ENCODE assay signal across 9 cellular contexts in genomic region chr14:105089746-105090492, GRCh38. TPM values are rescaled to one million over a fixed set of nuclear protein-coding genes. Genes with fewer than 3 reads are reported as not detected.
A peak's percentile ranks its signal among the peaks of the same experiment; 100 is the strongest.
DNase-seq lines count a peak whose midpoint lies in the region; ATAC-seq, FAIRE-seq and TF ChIP-seq lines count a peak whose summit lies in the region.
"Had no signal": no experiment of that assay in that cellular context is flagged by ENCODE, and none has a peak within 500 bp of the region (broad histone marks: within the 10 kb centered on the region; RNA-seq: fewer than 3 reads in every experiment).

No MANE protein-coding gene starts in this region.

- TF ChIP-seq CTCF in C4-2B (conservative IDR thresholded peaks at IDR 0.05) = 0 out of 2 replicates have a peak, but pooled peaks have one; percentile 24
- TF ChIP-seq CTCF in gastroesophageal sphincter (IDR thresholded peaks at IDR 0.05) = no peak
- TF ChIP-seq CTCF in sigmoid colon (IDR thresholded peaks at IDR 0.05) = no peak
- no peak for TF ChIP-seq CTCF in GM13976 (IDR thresholded peaks at IDR 0.05; ENCODE audit: borderline replicate concordance, control extremely low read depth, extremely low read depth, insufficient read depth, missing control alignments)

- TF ChIP-seq POLR2A in gastroesophageal sphincter (IDR thresholded peaks at IDR 0.05) (no peak), sigmoid colon (IDR thresholded peaks at IDR 0.05) (no peak)

- H3K27ac ChIP-seq in C4-2B = no peak overlapping the region
- peak overlapping the region in 3 of 4 donors; percentile 92 to 95 (median 93) for H3K27ac ChIP-seq in gastroesophageal sphincter
- peak overlapping the region; percentile 87 to 96 (median 92) for H3K27ac ChIP-seq in sigmoid colon

- intact Hi-C loops in sigmoid colon (cut with DNase I) = loop anchor here (2.0 to 5.0 kb wide), 4 partner anchors 79 to 262 kb away; partner anchors contain the start of genes AHNAK2, BRF1 and JAG2

- DNase-seq in HTR-8/SVneo (ENCODE audit: insufficient read length, low spot score) (no peak), sigmoid colon (peak; percentile 66), GF-D8 (lab: John Stamatoyannopoulos, UW) (no peak), activated gamma-delta T cell (lab: John Stamatoyannopoulos, UW) (no peak), GM13976 (ENCODE audit: low spot score) (no peak)

- in situ Hi-C loops in GM13976 (cut with MboI; ENCODE audit: low sequenced_read_pairs, unreplicated experiment) = no loop called here

- H3K9me3 ChIP-seq in gastroesophageal sphincter (no peaks in the 10 kb centered on the region), sigmoid colon (no peaks in the 10 kb centered on the region)
- H3K9me3 ChIP-seq: uterus had no signal

- ATAC-seq in gastroesophageal sphincter = no peak

- H3K4me1 ChIP-seq in gastroesophageal sphincter = peaks cover 0 to 90% (median 39%) of the 10 kb centered on the region in 3 donors
- H3K4me1 ChIP-seq in sigmoid colon = peaks cover 0 to 75% (median 61%) of the 10 kb centered on the region in 4 donors

- no peaks in the 10 kb centered on the region for H3K27me3 ChIP-seq in gastroesophageal sphincter
- H3K27me3 ChIP-seq in sigmoid colon = no peaks in the 10 kb centered on the region
- H3K27me3 ChIP-seq: uterus had no signal

- H3K4me3 ChIP-seq in gastroesophageal sphincter (no peak overlapping the region), sigmoid colon (no peak overlapping the region)
- H3K4me3 ChIP-seq: lung, uterus had no signal

- WGBS in gastroesophageal sphincter (ENCODE audit: low coverage in 1 of 2), 2 donors = 80% methylated on average over 1 of the region's 15 CpGs; no CpG with 5 or more reads in 1 of the 2 donors
- WGBS in sigmoid colon, 2 donors = 71 to 86% methylated on average over 15 of the region's 15 CpGs

- peak; percentile 9 for FAIRE-seq in HTR-8/SVneo (lab: Jason Lieb, UNC)

- H3K36me3 ChIP-seq in gastroesophageal sphincter = no peaks in the 10 kb centered on the region
- H3K36me3 ChIP-seq in sigmoid colon = no peaks in the 10 kb centered on the region
- H3K36me3 ChIP-seq: uterus had no signal

- no peak for TF ChIP-seq EP300 in gastroesophageal sphincter (IDR thresholded peaks at IDR 0.05)
- TF ChIP-seq EP300 in sigmoid colon (IDR thresholded peaks at IDR 0.05) = no peak

RNA-seq across cellular contexts. Expression of gene GPR132, which starts 24.7 kb away (rescaled TPM):
- 1 to 10 TPM; 1.0 to 3.2 (median 2.1) TPM for total RNA-seq in gastroesophageal sphincter
- total RNA-seq in sigmoid colon = 1 to 10 TPM; 1.8 to 2.3 (median 2.0) TPM
- 1 to 10 TPM in 2 of 3 donors, under 1 TPM in 1; 0.60 to 8.4 (median 1.4) TPM for polyA plus RNA-seq in sigmoid colon
